Comparison of ENCODE assay signal across 8 cellular contexts in genomic region chr4:48778431-48779094, GRCh38. TPM values are rescaled to one million over a fixed set of nuclear protein-coding genes. Genes with fewer than 3 reads are reported as not detected.
DNase-seq lines count a peak whose midpoint lies in the region; ATAC-seq, FAIRE-seq and TF ChIP-seq lines count a peak whose summit lies in the region.

No MANE protein-coding gene starts in this region.

- H4K5ac ChIP-seq in H1 (ENCODE audit: insufficient read length, low read depth, low read length), result no peak overlapping the region

- H3K4me3 ChIP-seq in PC-9 (peak overlapping the region; percentile 97), H1 (ENCODE audit: extremely low read depth in 1 of 4, insufficient read depth in 2 of 4, low read depth in 3 of 4, low read length in 4 of 4) (peak overlapping the region; percentile 82 to 92 (median 84))

- CTCF ChIA-PET in activated CD8-positive, alpha-beta memory T cell treated with anti-CD3 and anti-CD28 coated beads, Interleukin-2, amount 10 ng/mL, durations not matched to agents 7 days and 5 days (lab: Charles Lee), result interaction anchor here (1.2 to 2.8 kb wide), 3 partner anchors 8 to 200 kb away, joined by 3 to 10 read pairs (median 6); partner anchors contain the start of gene OCIAD2
- CTCF ChIA-PET in PC-9 (lab: Charles Lee), result no interaction called here
- CTCF ChIA-PET in H1 (lab: Charles Lee; ENCODE audit: partially characterized antibody), result interaction anchor here (1.0 to 1.7 kb wide), 2 partner anchors 11 to 126 kb away, joined by 3 to 7 read pairs; no protein-coding TSS in a partner anchor

- H3K9me2 ChIP-seq in PC-9 (ENCODE audit: insufficient read depth), result no peaks in the 10 kb centered on the region

- no peak overlapping the region for H2AK5ac ChIP-seq in H1 (ENCODE audit: low read depth, low read length)

- H3K14ac ChIP-seq in H1 (ENCODE audit: insufficient read length), result no peak overlapping the region

- TF ChIP-seq EP300 in H1 (IDR thresholded peaks at IDR 0.05; ENCODE audit: borderline replicate concordance in 1 of 2, low read depth in 2 of 2, low read length in 2 of 2), result no peak

- H3K27me3 ChIP-seq in PC-9 (ENCODE audit: insufficient read depth, low read depth) (no peaks in the 10 kb centered on the region), H1 (replicated peaks in 1 of 4; ENCODE audit: control insufficient read depth in 3 of 4, extremely low read depth in 1 of 4, insufficient read depth in 3 of 4, low read length in 3 of 4) (no peaks in the 10 kb centered on the region)

- H3K36me3 ChIP-seq in PC-9 (ENCODE audit: low read depth) (no peaks in the 10 kb centered on the region), H1 (ENCODE audit: control insufficient read depth in 2 of 4, insufficient read depth in 4 of 4, low read length in 3 of 4) (no peaks in the 10 kb centered on the region)

- H4K91ac ChIP-seq in H1 (replicated peaks; ENCODE audit: insufficient read length, low read length), result no peak overlapping the region

- H3K9me3 Mint-ChIP-seq in activated CD8-positive, alpha-beta memory T cell treated with anti-CD3 and anti-CD28 coated beads, Interleukin-2, amount 10 ng/mL, durations not matched to agents 7 days and 5 days (ENCODE audit: low read depth), result no peaks in the 10 kb centered on the region
- H3K9me3 Mint-ChIP-seq in nephron progenitor cell, result no peaks in the 10 kb centered on the region

- peak overlapping the region; percentile 75; the same call in 1 of the 2 replicates for H3K27ac ChIP-seq in PC-9
- no peak overlapping the region for H3K27ac ChIP-seq in H1 (ENCODE audit: low read depth, low read length)

- H3K4me2 ChIP-seq in PC-9 (peak overlapping the region; percentile 88), H1 (ENCODE audit: insufficient read depth in 1 of 2, low read depth in 2 of 2, low read length in 2 of 2) (peak overlapping the region; percentile 71 to 73)

- H3K4me1 ChIP-seq in PC-9 (replicated peaks; ENCODE audit: insufficient read depth), result peaks cover 30% of the 10 kb centered on the region
- peaks cover 0 to 8% (median 2%) of the 10 kb centered on the region in 4 experiments; a peak in 4 of 7 replicates for H3K4me1 ChIP-seq in H1 (replicated peaks in 1 of 4; ENCODE audit: control insufficient read depth in 3 of 4, insufficient read depth in 4 of 4, low read length in 3 of 4)

- H3K9me3 ChIP-seq in PC-9 (ENCODE audit: insufficient read depth, low read depth) (no peaks in the 10 kb centered on the region), H1 (ENCODE audit: insufficient read depth in 2 of 2, low read depth in 1 of 2, low read length in 1 of 2) (no peaks in the 10 kb centered on the region)

- TF ChIP-seq RAD21 in H1 (IDR thresholded peaks at IDR 0.05 in 1 of 2, conservative IDR thresholded peaks at IDR 0.05 in 1 of 2; ENCODE audit: low read depth in 2 of 2, low read length in 2 of 2), result no peak

- H4K8ac ChIP-seq in H1 (ENCODE audit: extremely low read depth, insufficient read depth, low read length), result no peak overlapping the region

- intact Hi-C loops in PC-9 (cut with micrococcal nuclease; ENCODE audit: unreplicated experiment), result loop anchor here (5.0 kb wide), 1 partner anchor 96 kb away; no protein-coding TSS in a partner anchor
- intact Hi-C loops in left colon (cut with DNase I, micrococcal nuclease), result loop anchor here in 1 of 2 donors (10.0 kb wide), 1 partner anchor 84 kb away; no protein-coding TSS in a partner anchor

- peak overlapping the region; percentile 65 for H3K56ac ChIP-seq in H1 (replicated peaks; ENCODE audit: insufficient read length, low read depth, low read length)

- H2BK120ac ChIP-seq in H1 (replicated peaks; ENCODE audit: low read depth, low read length), result no peak overlapping the region

- 25% methylated on average over 8 of the region's 8 CpGs; no CpG with 5 or more reads in 1 of the 2 experiments for WGBS in H1 (ENCODE audit: extremely low coverage in 1 of 2, insufficient coverage in 1 of 2, insufficient read length in 1 of 2, insufficient replicate concordance in 2 of 2, low coverage in 1 of 2, low lambda C conversion rate in 2 of 2, missing lambda C conversion rate in 1 of 2), 2 experiments

- H3K79me2 ChIP-seq in PC-9 (ENCODE audit: low read depth) (peaks cover 58% of the 10 kb centered on the region), H1 (ENCODE audit: control insufficient read depth in 1 of 2, insufficient read depth in 2 of 2, low read length in 2 of 2) (peaks cover 4 to 56% of the 10 kb centered on the region in 2 experiments)

- no peak overlapping the region; the same call in 1 of the 2 replicates for H3K18ac ChIP-seq in H1 (ENCODE audit: extremely low read depth, low read length)

- FAIRE-seq in H1 (lab: Jason Lieb, UNC), result no peak

- H3K27me3 Mint-ChIP-seq in activated CD8-positive, alpha-beta memory T cell treated with anti-CD3 and anti-CD28 coated beads, Interleukin-2, amount 10 ng/mL, durations not matched to agents 7 days and 5 days, result no peaks in the 10 kb centered on the region
- H3K27me3 Mint-ChIP-seq in nephron progenitor cell (ENCODE audit: low read depth, poor library complexity), result peaks cover 5% of the 10 kb centered on the region

- peak overlapping the region; percentile 87 for H3K27ac Mint-ChIP-seq in activated CD8-positive, alpha-beta memory T cell treated with anti-CD3 and anti-CD28 coated beads, Interleukin-2, amount 10 ng/mL, durations not matched to agents 7 days and 5 days
- H3K27ac Mint-ChIP-seq in nephron progenitor cell, result peak overlapping the region; percentile 91

- H2BK20ac ChIP-seq in H1 (ENCODE audit: low read length), result no peak overlapping the region

- no peak overlapping the region for H3K4ac ChIP-seq in H1 (replicated peaks; ENCODE audit: insufficient read length, low read depth, low read length)

- peaks cover 12% of the 10 kb centered on the region; the same call in 1 of the 2 replicates for H4K20me1 ChIP-seq in PC-9 (ENCODE audit: insufficient read depth)
- H4K20me1 ChIP-seq in H1 (replicated peaks in 1 of 2; ENCODE audit: control insufficient read depth in 1 of 2, insufficient read depth in 2 of 2, low read length in 2 of 2), result peaks cover 4 to 5% of the 10 kb centered on the region in 2 experiments

- H2BK15ac ChIP-seq in H1 (ENCODE audit: low read length), result no peak overlapping the region

- POLR2A ChIA-PET in PC-9 (lab: Charles Lee; ENCODE audit: unreplicated experiment) (interaction anchor here (0.7 kb wide), 1 partner anchor 50 kb away, joined by 9 read pairs; no protein-coding TSS in a partner anchor), H1 (lab: Charles Lee; ENCODE audit: partially characterized antibody) (interaction anchor here (0.6 to 1.6 kb wide), 5 partner anchors 8 to 65 kb away, joined by 3 to 6 read pairs (median 4); no protein-coding TSS in a partner anchor)

- no peak for ATAC-seq in activated CD8-positive, alpha-beta memory T cell treated with anti-CD3 and anti-CD28 coated beads, Interleukin-2, amount 10 ng/mL, durations not matched to agents 7 days and 5 days
- ATAC-seq in left colon (no peak), GM18519 (IDR thresholded peaks at IDR 0.05; ENCODE audit: low FRiP score, unreplicated experiment) (no peak), HG02678 (IDR thresholded peaks at IDR 0.05; ENCODE audit: unreplicated experiment) (no peak)

- TSS peak; percentile 28 for BruUV-seq in PC-9 (replicated peaks; lab: Mats Ljungman, UMichigan)

- TF ChIP-seq POLR2A in H1 (IDR thresholded peaks at IDR 0.05; ENCODE audit: control extremely low read depth in 1 of 2, low read depth in 2 of 2, low read length in 2 of 2), result no peak

- H3K79me1 ChIP-seq in H1 (ENCODE audit: low read depth, low read length), result peaks cover 3% of the 10 kb centered on the region; the same call in 1 of the 2 replicates

- peak overlapping the region; percentile 96 for H3K4me3 Mint-ChIP-seq in activated CD8-positive, alpha-beta memory T cell treated with anti-CD3 and anti-CD28 coated beads, Interleukin-2, amount 10 ng/mL, durations not matched to agents 7 days and 5 days
- H3K4me3 Mint-ChIP-seq in nephron progenitor cell, result peak overlapping the region; percentile 95

- H2BK12ac ChIP-seq in H1 (ENCODE audit: low read depth, low read length), result no peak overlapping the region

- H3K4me1 Mint-ChIP-seq in activated CD8-positive, alpha-beta memory T cell treated with anti-CD3 and anti-CD28 coated beads, Interleukin-2, amount 10 ng/mL, durations not matched to agents 7 days and 5 days, result peaks cover 37% of the 10 kb centered on the region
- peaks cover 53% of the 10 kb centered on the region for H3K4me1 Mint-ChIP-seq in nephron progenitor cell

- H2AFZ ChIP-seq in PC-9 (peak overlapping the region; percentile 94), H1 (ENCODE audit: low read length) (no peak overlapping the region; the same call in 1 of the 2 replicates)

- peaks cover 14% of the 10 kb centered on the region for H3K36me3 Mint-ChIP-seq in activated CD8-positive, alpha-beta memory T cell treated with anti-CD3 and anti-CD28 coated beads, Interleukin-2, amount 10 ng/mL, durations not matched to agents 7 days and 5 days
- no peaks in the 10 kb centered on the region for H3K36me3 Mint-ChIP-seq in nephron progenitor cell (ENCODE audit: low read depth)

- H3F3A ChIP-seq in PC-9 (ENCODE audit: insufficient read depth, low read depth), result peaks cover 14% of the 10 kb centered on the region; the same call in 1 of the 2 replicates

- TF ChIP-seq CTCF in PC-9 (conservative IDR thresholded peaks at IDR 0.05) (no peak), H1 (IDR thresholded peaks at IDR 0.05; ENCODE audit: control extremely low read depth in 1 of 3, insufficient read depth in 1 of 3, low read depth in 1 of 3, low read length in 3 of 3) (no peak), nephron progenitor cell (IDR thresholded peaks at IDR 0.05) (no peak)

- peaks cover 6% of the 10 kb centered on the region for H3K23me2 ChIP-seq in H1 (ENCODE audit: low read depth, low read length)

- H2BK5ac ChIP-seq in H1 (ENCODE audit: low read depth, low read length), result no peak overlapping the region; the same call in 1 of the 2 replicates

- no peak for DNase-seq in activated CD8-positive, alpha-beta memory T cell treated with anti-CD3 and anti-CD28 coated beads, Interleukin-2, amount 10 ng/mL, durations not matched to agents 7 days and 5 days
- DNase-seq in activated CD8-positive, alpha-beta memory T cell treated with anti-CD3 and anti-CD28 coated beads, Interleukin-2, amount 50 U/mL, for 4 hours, result no peak
- DNase-seq in PC-9 (peak in 1 of 2 experiments; percentile 77), H1 (ENCODE audit: low read depth in 1 of 2, low spot score in 2 of 2) (no peak), nephron progenitor cell (no peak), left colon (no peak)

- peak overlapping the region; percentile 77 to 92 (median 78) for H3K9ac ChIP-seq in H1 (replicated peaks in 1 of 4; ENCODE audit: extremely low read depth in 1 of 4, low read depth in 3 of 4, low read length in 3 of 4)

- H3K23ac ChIP-seq in H1 (ENCODE audit: insufficient read length), result no peak overlapping the region

RNA-seq across cellular contexts. Expression of gene FRYL, which starts 1.5 kb away (rescaled TPM):
- total RNA-seq in activated CD8-positive, alpha-beta memory T cell treated with anti-CD3 and anti-CD28 coated beads, Interleukin-2, amount 10 ng/mL, durations not matched to agents 7 days and 5 days, result 10 to 100 TPM; 80.8 to 97.3 TPM
- total RNA-seq in PC-9 (2021) (43.5 and 53.9 TPM in 2 replicates), left colon (100 to 1,000 TPM; 288 to 437 TPM)
- 36.5 and 36.8 TPM in 2 replicates for total RNA-seq in H1 (2021; fragmentation: NEBNext Ultra II Directional; extraction: Animal tissue kit (Norgen Biotek cat#: 25700))
- 5.7 and 8.0 TPM in 2 replicates for polyA plus RNA-seq in H1 (2011; rRNA removed)
- polyA plus RNA-seq in H1 (2011; cell fraction: cytosol; rRNA removed), result 9.6 TPM
- polyA plus RNA-seq in H1 (2011; cell fraction: nucleus; rRNA removed), result 20.9 TPM
- 10.5 to 15.9 TPM (median 13.5 TPM) in 4 replicates for polyA plus RNA-seq in H1 (2012, experiment 1 of 2)
- polyA plus RNA-seq in H1 (2012, experiment 2 of 2), result 0.49 TPM
- polyA plus RNA-seq in H1 (2013, experiment 1 of 2), result 10.3 TPM
- 9.1 TPM for polyA plus RNA-seq in H1 (2013, experiment 2 of 2)
- polyA minus RNA-seq in H1 (2011; rRNA and poly(A)+ RNA removed), result 63.8 and 77.1 TPM in 2 replicates
- 36.2 TPM for polyA minus RNA-seq in H1 (2011; cell fraction: cytosol; rRNA and poly(A)+ RNA removed)
- 179 TPM for polyA minus RNA-seq in H1 (2011; cell fraction: nucleus; rRNA and poly(A)+ RNA removed)

RNA-seq across cellular contexts. Expression of gene OCIAD1, which starts 52.3 kb away (rescaled TPM):
- 100 to 1,000 TPM in 1 of 2 experiments, 10 to 100 TPM in 1; 83.1 to 105 TPM for total RNA-seq in activated CD8-positive, alpha-beta memory T cell treated with anti-CD3 and anti-CD28 coated beads, Interleukin-2, amount 10 ng/mL, durations not matched to agents 7 days and 5 days
- 104 and 110 TPM in 2 replicates for total RNA-seq in PC-9 (2021)
- 156 and 163 TPM in 2 replicates for total RNA-seq in H1 (2021; fragmentation: NEBNext Ultra II Directional; extraction: Animal tissue kit (Norgen Biotek cat#: 25700))
- polyA plus RNA-seq in H1 (2011; rRNA removed), result 54.7 and 79.9 TPM in 2 replicates
- polyA plus RNA-seq in H1 (2011; cell fraction: cytosol; rRNA removed), result 113 TPM
- 67.8 TPM for polyA plus RNA-seq in H1 (2011; cell fraction: nucleus; rRNA removed)
- 110 to 176 TPM (median 124 TPM) in 4 replicates for polyA plus RNA-seq in H1 (2012, experiment 1 of 2)
- polyA plus RNA-seq in H1 (2012, experiment 2 of 2), result 55.6 TPM
- 225 TPM for polyA plus RNA-seq in H1 (2013, experiment 1 of 2)
- polyA plus RNA-seq in H1 (2013, experiment 2 of 2), result 277 TPM
- 64.4 and 74.3 TPM in 2 replicates for polyA minus RNA-seq in H1 (2011; rRNA and poly(A)+ RNA removed)
- polyA minus RNA-seq in H1 (2011; cell fraction: cytosol; rRNA and poly(A)+ RNA removed), result 60.3 TPM
- polyA minus RNA-seq in H1 (2011; cell fraction: nucleus; rRNA and poly(A)+ RNA removed), result 126 TPM
- 100 to 1,000 TPM; 123 to 129 TPM for total RNA-seq in left colon
